In the genomic region with DNA sequence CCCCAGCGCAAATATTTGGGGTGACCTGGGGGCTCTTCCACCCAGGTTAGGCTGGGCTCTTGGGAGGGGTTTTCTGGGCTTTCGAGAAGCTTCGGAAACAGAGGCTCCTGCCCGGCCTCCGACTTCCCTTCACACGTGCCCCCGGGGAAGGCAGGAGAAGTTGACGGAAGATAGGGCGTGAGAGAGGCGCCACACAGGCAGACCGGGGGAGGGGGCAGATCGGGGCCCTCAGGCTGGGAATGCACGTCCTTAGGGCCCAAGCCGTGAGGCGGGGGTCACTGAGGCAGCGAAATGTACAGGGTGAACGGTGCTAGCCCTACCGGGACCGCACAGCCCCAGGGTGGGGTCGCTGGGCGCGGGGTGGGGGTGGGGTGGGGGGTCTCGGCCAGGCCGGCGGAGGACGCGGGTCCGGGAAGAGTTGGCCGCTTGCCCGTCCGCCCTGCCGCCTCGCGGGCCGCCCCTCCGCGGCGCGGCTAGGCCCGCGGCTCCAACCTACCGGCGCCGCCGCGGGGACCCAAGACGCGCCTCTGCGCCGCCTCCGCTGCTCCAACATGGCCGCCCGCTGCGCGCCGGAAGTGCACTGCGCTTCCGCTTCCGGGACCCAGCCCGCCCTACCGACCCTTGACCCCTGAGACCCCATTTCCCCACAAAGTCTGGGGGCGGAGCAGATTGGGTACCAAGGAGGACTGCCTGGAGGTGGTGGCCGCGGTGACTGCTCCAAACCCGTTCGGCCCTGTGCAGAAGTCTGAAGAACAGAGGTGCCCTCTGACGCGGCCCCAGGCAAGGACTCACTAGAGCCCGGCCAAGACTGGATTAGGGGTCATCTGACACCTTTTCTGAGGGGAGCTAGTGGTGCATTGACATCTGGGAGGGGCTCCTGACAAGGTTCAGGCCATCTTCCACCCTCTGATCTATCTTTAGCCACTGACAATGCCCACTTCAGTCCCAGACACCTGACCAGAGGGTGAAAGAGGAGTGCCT, we compare ENCODE assay signal across 8 cellular contexts. TPM values are rescaled to one million over a fixed set of nuclear protein-coding genes. Genes with fewer than 3 reads are reported as not detected.
DNase-seq lines count a peak whose midpoint lies in the region; ATAC-seq lines count a peak whose summit lies in the region.

A gene (minus strand): TSS at position 561 of the 981 bp plus-strand sequence. CDS start 2,123 bp downstream, outside the sequence.

- H3K4me1 Mint-ChIP-seq in activated CD4-positive, alpha-beta memory T cell treated with anti-CD3 and anti-CD28 coated beads, Interleukin-2, amount 10 ng/mL, durations not matched to agents 7 days and 5 days, result peaks cover 42% of the 10 kb centered on the region

- H3K4me3 Mint-ChIP-seq in activated CD4-positive, alpha-beta memory T cell treated with anti-CD3 and anti-CD28 coated beads, Interleukin-2, amount 10 ng/mL, durations not matched to agents 7 days and 5 days, result peak within 1 kb of the TSS; percentile 89

- peak within 1 kb of the TSS; percentile 83 for H3K27ac Mint-ChIP-seq in activated CD4-positive, alpha-beta memory T cell treated with anti-CD3 and anti-CD28 coated beads, Interleukin-2, amount 10 ng/mL, durations not matched to agents 7 days and 5 days

- H3K9me3 Mint-ChIP-seq in activated CD4-positive, alpha-beta memory T cell treated with anti-CD3 and anti-CD28 coated beads, Interleukin-2, amount 10 ng/mL, durations not matched to agents 7 days and 5 days, result peaks cover 2% of the 10 kb centered on the region

- H3K36me3 Mint-ChIP-seq in activated CD4-positive, alpha-beta memory T cell treated with anti-CD3 and anti-CD28 coated beads, Interleukin-2, amount 10 ng/mL, durations not matched to agents 7 days and 5 days (ENCODE audit: low read depth), result peaks cover 26% of the 10 kb centered on the region

- H3K4me3 ChIP-seq in GM08714 (ENCODE audit: low read length), result peak within 1 kb of the TSS; percentile 82

- ATAC-seq in HG02763 (IDR thresholded peaks at IDR 0.05; ENCODE audit: unreplicated experiment) (peak; percentile 47), GM21390 (IDR thresholded peaks at IDR 0.05; ENCODE audit: unreplicated experiment) (no peak)

- DNase-seq in NCI-H526 (lab: John Stamatoyannopoulos, UW), result peak; percentile 25 to 77
- DNase-seq in activated CD4-positive, alpha-beta memory T cell treated with anti-CD3 and anti-CD28 coated beads, Interleukin-2, amount 10 ng/mL, durations not matched to agents 7 days and 5 days, result peak; percentile 81
- DNase-seq in effector CD4-positive, alpha-beta T cell, result peak; percentile 53
- peak; percentile 69 to 75 for DNase-seq in lung microvascular endothelial cell (ENCODE audit: low read depth in 2 of 2)
- DNase-seq in stimulated activated CD4-positive, alpha-beta T cell treated with anti-CD3 and anti-CD28 coated beads, TNF-alpha, amount 100 ng/mL, for 4 hours (ENCODE audit: low read depth in 3 of 3), result peak; percentile 51 to 63 (median 58)

- H3K27me3 Mint-ChIP-seq in activated CD4-positive, alpha-beta memory T cell treated with anti-CD3 and anti-CD28 coated beads, Interleukin-2, amount 10 ng/mL, durations not matched to agents 7 days and 5 days, result no peaks in the 10 kb centered on the region

- CTCF ChIA-PET in activated CD4-positive, alpha-beta memory T cell treated with anti-CD3 and anti-CD28 coated beads, Interleukin-2, amount 10 ng/mL, durations not matched to agents 7 days and 5 days (lab: Charles Lee), result interaction anchor here (1.0 to 1.8 kb wide), 4 partner anchors 9 to 283 kb away, joined by 3 to 6 read pairs (median 3); a partner anchor contains a TSS

- POLR2A ChIA-PET in activated CD4-positive, alpha-beta memory T cell treated with anti-CD3 and anti-CD28 coated beads, Interleukin-2, amount 10 ng/mL, durations not matched to agents 7 days and 5 days (lab: Charles Lee), result interaction anchor here (0.6 to 2.4 kb wide), 8 partner anchors 9 to 450 kb away, joined by 3 to 16 read pairs (median 4); a partner anchor contains a TSS

RNA-seq across cellular contexts. Expression of the gene that starts here (rescaled TPM):
- 10 to 100 TPM; 19.9 to 20.9 TPM for total RNA-seq in activated CD4-positive, alpha-beta memory T cell treated with anti-CD3 and anti-CD28 coated beads, Interleukin-2, amount 10 ng/mL, durations not matched to agents 7 days and 5 days
- 10.7 and 20.2 TPM in 2 replicates for total RNA-seq in lung microvascular endothelial cell
